Comparison of ENCODE assay signal across 19 cellular contexts in the genomic region with DNA sequence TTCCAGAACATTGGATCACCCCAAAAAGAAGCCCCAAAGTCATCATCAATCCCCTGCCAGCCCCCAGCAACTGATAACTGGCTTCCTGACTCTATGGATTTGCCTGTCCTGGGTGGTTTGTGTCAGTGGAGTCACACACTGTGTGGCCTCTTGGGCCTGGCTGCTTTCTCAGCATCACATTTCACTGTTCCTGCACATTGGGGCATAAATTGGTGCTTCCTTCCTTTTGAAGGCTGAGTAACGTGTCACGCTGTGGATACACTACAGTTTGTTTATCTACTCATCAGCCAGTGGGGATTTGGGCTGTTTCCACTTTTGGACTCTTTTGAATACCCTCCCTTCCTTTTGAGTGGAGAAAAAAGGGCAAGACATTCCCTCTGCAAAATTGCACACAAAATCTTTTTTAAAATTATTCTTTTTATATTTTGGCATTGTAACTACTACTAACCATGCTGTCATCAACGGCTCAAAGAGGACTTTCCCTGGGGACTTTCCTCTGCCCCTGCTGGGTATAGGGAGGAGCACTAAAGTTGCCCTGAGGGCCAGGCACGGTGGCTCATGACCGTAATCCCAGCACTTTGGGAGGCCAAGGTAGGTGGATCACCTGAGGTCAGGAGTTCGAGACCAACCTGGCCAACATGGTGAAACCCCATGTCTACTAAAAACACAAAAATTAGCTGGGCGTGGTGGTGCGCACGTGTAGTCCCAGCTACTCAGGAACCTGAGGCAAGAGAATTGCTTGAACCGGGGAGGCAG. TPM values are rescaled to one million over a fixed set of nuclear protein-coding genes. Genes with fewer than 3 reads are reported as not detected.
A peak's percentile ranks its signal among the peaks of the same experiment; 100 is the strongest.
DNase-seq lines count a peak whose midpoint lies in the region; ATAC-seq and TF ChIP-seq lines count a peak whose summit lies in the region.
"Had no signal": no experiment of that assay in that cellular context is flagged by ENCODE, and none has a peak within 500 bp of the region (broad histone marks: within the 10 kb centered on the region; RNA-seq: fewer than 3 reads in every experiment).

No MANE protein-coding gene starts in this region.

- peak overlapping the region; percentile 47 for H3K27ac Mint-ChIP-seq in activated CD4-positive, alpha-beta memory T cell treated with anti-CD3 and anti-CD28 coated beads for 36 hours
- no peak overlapping the region for H3K27ac Mint-ChIP-seq in activated CD4-positive, alpha-beta memory T cell treated with anti-CD3 and anti-CD28 coated beads, Interleukin-2, amount 10 ng/mL, durations not matched to agents 7 days and 5 days
- H3K27ac Mint-ChIP-seq: stimulated activated naive B cell treated with anti-CD40 and anti-IgM and Interleukin-4, amounts not matched to agents 10 μg/mL and 1 μg/mL and 100 μg/mL, for 72 hours had no signal

- intact Hi-C loops in activated CD4-positive, alpha-beta memory T cell treated with anti-CD3 and anti-CD28 coated beads for 36 hours (cut with micrococcal nuclease): no loop called here

- peaks cover 4% of the 10 kb centered on the region for H3K4me1 Mint-ChIP-seq in activated CD4-positive, alpha-beta memory T cell treated with anti-CD3 and anti-CD28 coated beads for 36 hours (ENCODE audit: low read depth)
- peaks cover 3% of the 10 kb centered on the region for H3K4me1 Mint-ChIP-seq in activated CD4-positive, alpha-beta memory T cell treated with anti-CD3 and anti-CD28 coated beads, Interleukin-2, amount 10 ng/mL, durations not matched to agents 7 days and 5 days

- no peaks in the 10 kb centered on the region for H3K36me3 Mint-ChIP-seq in activated CD4-positive, alpha-beta memory T cell treated with anti-CD3 and anti-CD28 coated beads for 36 hours
- H3K36me3 Mint-ChIP-seq in activated CD4-positive, alpha-beta memory T cell treated with anti-CD3 and anti-CD28 coated beads, Interleukin-2, amount 10 ng/mL, durations not matched to agents 7 days and 5 days (ENCODE audit: low read depth): no peaks in the 10 kb centered on the region
- H3K36me3 Mint-ChIP-seq: neural progenitor cell; stimulated activated naive B cell treated with anti-CD40 and anti-IgM and Interleukin-4, amounts not matched to agents 10 μg/mL and 1 μg/mL and 100 μg/mL, for 72 hours had no signal

- H3K9me3 ChIP-seq in osteoblast (ENCODE audit: low read depth, low read length) (no peaks in the 10 kb centered on the region), SJCRH30 (replicated peaks) (no peaks in the 10 kb centered on the region)
- H3K9me3 ChIP-seq: uterus had no signal

- H3K27ac ChIP-seq in osteoblast (ENCODE audit: low read depth, low read length) (no peak overlapping the region), SJCRH30 (no peak overlapping the region)
- H3K27ac ChIP-seq: KMS-11, neural progenitor cell, uterus had no signal

- POLR2A ChIA-PET in activated CD4-positive, alpha-beta memory T cell treated with anti-CD3 and anti-CD28 coated beads for 36 hours (lab: Charles Lee): no interaction called here
- POLR2A ChIA-PET in activated CD4-positive, alpha-beta memory T cell treated with anti-CD3 and anti-CD28 coated beads, Interleukin-2, amount 10 ng/mL, durations not matched to agents 7 days and 5 days (lab: Charles Lee): no interaction called here

- TF ChIP-seq CTCF in osteoblast (IDR thresholded peaks at IDR 0.05; ENCODE audit: extremely low read depth, low read depth, low read length) (no peak), omental fat pad (IDR thresholded peaks at IDR 0.05) (no peak)

- H3K4me2 ChIP-seq in osteoblast (ENCODE audit: insufficient read depth, low read length): no peak overlapping the region
- H3K4me2 ChIP-seq: KMS-11, neural progenitor cell had no signal

- H3K27me3 ChIP-seq in osteoblast (ENCODE audit: insufficient read depth, low read length): no peaks in the 10 kb centered on the region
- peaks cover 6% of the 10 kb centered on the region; the same call in 1 of the 2 replicates for H3K27me3 ChIP-seq in SJCRH30
- H3K27me3 ChIP-seq: neural progenitor cell, uterus had no signal

- peaks cover 23% of the 10 kb centered on the region for H3K27me3 Mint-ChIP-seq in activated CD4-positive, alpha-beta memory T cell treated with anti-CD3 and anti-CD28 coated beads for 36 hours
- H3K27me3 Mint-ChIP-seq in activated CD4-positive, alpha-beta memory T cell treated with anti-CD3 and anti-CD28 coated beads, Interleukin-2, amount 10 ng/mL, durations not matched to agents 7 days and 5 days: peaks cover 14% of the 10 kb centered on the region

- no peak overlapping the region for H2AFZ ChIP-seq in osteoblast (ENCODE audit: low read length)
- H2AFZ ChIP-seq: neural progenitor cell had no signal

- H3K36me3 ChIP-seq in osteoblast (ENCODE audit: insufficient read depth, low read length) (no peaks in the 10 kb centered on the region), SJCRH30 (no peaks in the 10 kb centered on the region)
- H3K36me3 ChIP-seq: neural progenitor cell, uterus had no signal

- no peaks in the 10 kb centered on the region for H4K20me1 ChIP-seq in osteoblast (ENCODE audit: insufficient read depth, low read length)

- DNase-seq in activated CD4-positive, alpha-beta memory T cell treated with anti-CD3 and anti-CD28 coated beads for 36 hours: peak; percentile 29
- DNase-seq in activated CD4-positive, alpha-beta memory T cell treated with anti-CD3 and anti-CD28 coated beads, Interleukin-2, amount 10 ng/mL, durations not matched to agents 7 days and 5 days: no peak
- DNase-seq in MV-4-11 (lab: John Stamatoyannopoulos, UW): peak; percentile 12
- DNase-seq in dermis blood vessel endothelial cell: peak; percentile 26
- DNase-seq in osteoblast (ENCODE audit: insufficient read length, low spot score, missing footprints): peak; percentile 89
- DNase-seq in omental fat pad (ENCODE audit: low spot score): no peak
- no peak for DNase-seq in SJCRH30
- DNase-seq in retina: no peak
- DNase-seq: activated CD4-positive, alpha-beta T cell treated with anti-CD3 and anti-CD28 coated beads for 4 hours; activated T-cell treated with anti-CD3 and anti-CD28 coated beads, Interleukin-2, amount 50 U/mL, for 4 hours; anterior cingulate cortex; mesendoderm; NCI-H1436; NCI-H446; stimulated activated naive B cell treated with anti-CD40 and anti-IgM and Interleukin-4, amounts not matched to agents 10 μg/mL and 1 μg/mL and 100 μg/mL, for 72 hours; T-helper 2 cell; uterus had no signal

- no peak for ATAC-seq in omental fat pad (ENCODE audit: low FRiP score)
- ATAC-seq: activated T-cell treated with anti-CD3 and anti-CD28 coated beads, Interleukin-2, amount 50 U/mL, for 4 hours had no signal

- H3K4me3 ChIP-seq in osteoblast (ENCODE audit: insufficient read depth, low read length) (no peak overlapping the region), SJCRH30 (no peak overlapping the region)
- H3K4me3 ChIP-seq: neural progenitor cell, uterus had no signal

- CTCF ChIA-PET in activated CD4-positive, alpha-beta memory T cell treated with anti-CD3 and anti-CD28 coated beads for 36 hours (lab: Charles Lee): interaction anchor here (1.0 kb wide), 1 partner anchor 178 kb away, joined by 3 read pairs; no protein-coding TSS in a partner anchor
- CTCF ChIA-PET in activated CD4-positive, alpha-beta memory T cell treated with anti-CD3 and anti-CD28 coated beads, Interleukin-2, amount 10 ng/mL, durations not matched to agents 7 days and 5 days (lab: Charles Lee): interaction anchor here (0.8 to 1.0 kb wide), 2 partner anchors 16 to 177 kb away, joined by 3 to 6 read pairs; no protein-coding TSS in a partner anchor

- H3K4me3 Mint-ChIP-seq in activated CD4-positive, alpha-beta memory T cell treated with anti-CD3 and anti-CD28 coated beads for 36 hours: no peak overlapping the region
- H3K4me3 Mint-ChIP-seq in activated CD4-positive, alpha-beta memory T cell treated with anti-CD3 and anti-CD28 coated beads, Interleukin-2, amount 10 ng/mL, durations not matched to agents 7 days and 5 days: no peak overlapping the region
- H3K4me3 Mint-ChIP-seq: activated T-cell treated with anti-CD3 and anti-CD28 coated beads, Interleukin-2, amount 50 U/mL, for 4 hours; neural progenitor cell; stimulated activated naive B cell treated with anti-CD40 and anti-IgM and Interleukin-4, amounts not matched to agents 10 μg/mL and 1 μg/mL and 100 μg/mL, for 72 hours had no signal

- H3K9me3 Mint-ChIP-seq in activated CD4-positive, alpha-beta memory T cell treated with anti-CD3 and anti-CD28 coated beads for 36 hours: no peaks in the 10 kb centered on the region
- no peaks in the 10 kb centered on the region for H3K9me3 Mint-ChIP-seq in activated CD4-positive, alpha-beta memory T cell treated with anti-CD3 and anti-CD28 coated beads, Interleukin-2, amount 10 ng/mL, durations not matched to agents 7 days and 5 days
- H3K9me3 Mint-ChIP-seq: activated T-cell treated with anti-CD3 and anti-CD28 coated beads, Interleukin-2, amount 50 U/mL, for 4 hours; neural progenitor cell; stimulated activated naive B cell treated with anti-CD40 and anti-IgM and Interleukin-4, amounts not matched to agents 10 μg/mL and 1 μg/mL and 100 μg/mL, for 72 hours had no signal

- no peaks in the 10 kb centered on the region for H3K79me2 ChIP-seq in osteoblast (ENCODE audit: insufficient read depth, low read length)

- peaks cover 23% of the 10 kb centered on the region for H3K4me1 ChIP-seq in osteoblast (ENCODE audit: insufficient read depth, low read length)
- no peaks in the 10 kb centered on the region for H3K4me1 ChIP-seq in SJCRH30
- H3K4me1 ChIP-seq: uterus had no signal

RNA-seq across cellular contexts. Expression of a gene that starts 7.8 kb away (rescaled TPM):
- total RNA-seq in activated CD4-positive, alpha-beta memory T cell treated with anti-CD3 and anti-CD28 coated beads for 36 hours: under 1 TPM; 0.24 to 0.36 TPM
- total RNA-seq in activated CD4-positive, alpha-beta memory T cell treated with anti-CD3 and anti-CD28 coated beads, Interleukin-2, amount 10 ng/mL, durations not matched to agents 7 days and 5 days: under 1 TPM; 0.10 to 0.13 TPM
- total RNA-seq in dermis blood vessel endothelial cell (28.2 and 45.6 TPM in 2 replicates), osteoblast (2.7 and 3.6 TPM in 2 replicates), omental fat pad (1 to 10 TPM; 1.3 to 5.9 (median 2.7) TPM)
- not detected in 2 replicates for total RNA-seq in SJCRH30 (2014; rRNA removed; shearing (Covaris generic))

Comparison
In these comparisons a context has a peak if more than half of its experiments do, and no peak if none do; other contexts are left out.
1. DNase-seq: peak in activated CD4-positive, alpha-beta memory T cell treated with anti-CD3 and anti-CD28 coated beads for 36 hours (single experiment), MV-4-11 (single experiment), dermis blood vessel endothelial cell (single experiment) and osteoblast (single experiment); none in activated CD4-positive, alpha-beta memory T cell treated with anti-CD3 and anti-CD28 coated beads, Interleukin-2, amount 10 ng/mL, durations not matched to agents 7 days and 5 days (single experiment), omental fat pad (single experiment), SJCRH30 (0 of 2) and retina (single experiment).